ENCODE assay signal across 10 cellular contexts in the genomic region with DNA sequence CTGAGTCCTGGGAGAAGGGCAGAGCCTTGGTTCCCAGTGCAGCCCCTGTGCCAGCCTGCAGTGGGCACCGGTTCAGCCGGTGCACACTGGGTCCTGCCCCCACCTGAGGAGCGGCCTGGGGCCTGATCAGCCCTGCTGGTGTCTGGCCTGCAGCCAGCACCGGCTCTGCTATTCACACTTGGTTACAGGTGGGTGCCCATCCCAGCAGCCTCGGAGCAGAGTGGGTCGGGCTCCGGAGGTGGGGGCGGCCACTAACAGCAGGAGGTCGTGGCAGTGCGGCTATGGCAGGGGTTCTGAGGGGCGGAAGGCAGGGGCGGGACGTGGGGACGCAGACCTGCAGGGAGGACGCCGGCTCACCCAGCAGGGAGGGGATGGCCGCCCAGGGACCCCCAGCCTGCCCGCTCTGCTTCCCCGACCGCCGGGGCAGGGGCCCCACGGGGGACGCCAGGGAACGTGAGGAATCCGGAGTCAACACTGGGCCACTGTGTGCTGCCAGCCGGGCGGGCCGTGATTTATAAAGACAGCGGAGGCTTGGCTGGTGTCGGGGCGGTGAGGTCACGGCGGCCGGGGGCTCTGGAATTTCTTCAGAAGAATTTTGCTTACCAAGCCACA. TPM values are rescaled to one million over a fixed set of nuclear protein-coding genes. Genes with fewer than 3 reads are reported as not detected.
DNase-seq lines count a peak whose midpoint lies in the region; ATAC-seq, FAIRE-seq and TF ChIP-seq lines count a peak whose summit lies in the region.
"Had no signal": no experiment of that assay in that cellular context is flagged by ENCODE, and none has a peak within 500 bp of the region (broad histone marks: within the 10 kb centered on the region; RNA-seq: fewer than 3 reads in every experiment).

No MANE protein-coding gene starts in this region.

- H3K79me2 ChIP-seq in GM12878 (ENCODE audit: control insufficient read depth, insufficient read depth, low read length) = no peaks in the 10 kb centered on the region

- H3K4me3 ChIP-seq in GM12878 = no peak overlapping the region
- no peak overlapping the region for H3K4me3 ChIP-seq in mucosa of descending colon

- no peak overlapping the region for H3K9ac ChIP-seq in GM12878 (ENCODE audit: control insufficient read depth, insufficient read depth, low read length)

- ATAC-seq in GM12878 (peak; percentile 35), mucosa of descending colon (peak; percentile 0), HG03520 (IDR thresholded peaks at IDR 0.05; ENCODE audit: unreplicated experiment) (no peak), HG03159 (IDR thresholded peaks at IDR 0.05; ENCODE audit: unreplicated experiment) (no peak)

- no peak overlapping the region for H2AFZ ChIP-seq in GM12878 (ENCODE audit: control insufficient read depth, low read depth, low read length)

- in situ Hi-C loops in GM12878 (cut with MboI) = no loop called here

- FAIRE-seq in GM12878 (lab: Jason Lieb, UNC) = no peak
- FAIRE-seq: islet of Langerhans had no signal

- CTCF ChIA-PET in GM12878 (lab: Yijun Ruan, JAX) = no interaction called here

- no peak overlapping the region for H3K27ac ChIP-seq in GM12878 (ENCODE audit: control insufficient read depth, insufficient read depth)

- no peak overlapping the region for H3K4me2 ChIP-seq in GM12878 (ENCODE audit: control insufficient read depth, insufficient read depth)

- peaks cover 3 to 5% of the 10 kb centered on the region in 2 experiments; a peak in 3 of 4 replicates for H3K27me3 ChIP-seq in GM12878 (replicated peaks in 1 of 2; ENCODE audit: control insufficient read depth in 2 of 2, insufficient read depth in 2 of 2, low read length in 1 of 2)

- no peak for TF ChIP-seq CTCF in GM12878 (IDR thresholded peaks at IDR 0.05 in 2 of 3, conservative IDR thresholded peaks at IDR 0.05 in 1 of 3; ENCODE audit: control insufficient read depth in 2 of 3, extremely low read depth in 1 of 3, insufficient read depth in 1 of 3, low read depth in 3 of 3, low read length in 3 of 3)
- TF ChIP-seq CTCF in mucosa of descending colon (IDR thresholded peaks at IDR 0.05) = no peak

- H4K20me1 ChIP-seq in GM12878 (ENCODE audit: control insufficient read depth, insufficient read depth) = no peaks in the 10 kb centered on the region; the same call in 1 of the 2 replicates

- DNase-seq in activated gamma-delta T cell treated with Interleukin-2 at 50 U/mL for 16 hours (peak; percentile 31), activated gamma-delta T cell (lab: John Stamatoyannopoulos, UW) (no peak), GM12878 (ENCODE audit: low read depth, low spot score) (no peak), mucosa of descending colon (peak; percentile 44 to 75 (median 67)), HPDE6-E6E7 (ENCODE audit: extremely low spot score) (no peak), GDM1 (lab: John Stamatoyannopoulos, UW) (no peak)
- DNase-seq: NCI-H774 had no signal

- no peak for TF ChIP-seq POLR2A in GM12878 (IDR thresholded peaks at IDR 0.05; ENCODE audit: low read depth, low read length)

- no peak for TF ChIP-seq RAD21 in GM12878 (IDR thresholded peaks at IDR 0.05; ENCODE audit: insufficient read depth, low read depth, low read length)

- no peaks in the 10 kb centered on the region for H3K36me3 ChIP-seq in GM12878 (ENCODE audit: control insufficient read depth in 2 of 2, insufficient read depth in 2 of 2, low read length in 1 of 2)
- no peaks in the 10 kb centered on the region for H3K36me3 ChIP-seq in mucosa of descending colon (ENCODE audit: low read depth)

- RAD21 ChIA-PET in GM12878 (lab: Charles Lee; ENCODE audit: unreplicated experiment) = no interaction called here

- no TSS peak for BruUV-seq in GM12878 (replicated peaks; lab: Mats Ljungman, UMichigan)

- 2% methylated on average over 33 of the region's 34 CpGs for WGBS in GM12878 (ENCODE audit: insufficient coverage, insufficient replicate concordance, low lambda C conversion rate, missing lambda C conversion rate)

- SMC1A ChIA-PET in GM12878 (lab: Charles Lee; ENCODE audit: uncharacterized antibody, unreplicated experiment) = no interaction called here

- no peak for TF ChIP-seq EP300 in GM12878 (IDR thresholded peaks at IDR 0.05; ENCODE audit: borderline replicate concordance in 1 of 2, control insufficient read depth in 1 of 2, low read depth in 2 of 2, low read length in 2 of 2)

- H3K4me1 ChIP-seq in GM12878 (ENCODE audit: control insufficient read depth, insufficient read depth, low read length) (no peaks in the 10 kb centered on the region; the same call in 1 of the 2 replicates), mucosa of descending colon (ENCODE audit: low read depth) (peaks cover 49% of the 10 kb centered on the region)

- intact Hi-C loops in GM12878 (cut with micrococcal nuclease; ENCODE audit: unreplicated experiment) = no loop called here
- intact Hi-C loops in mucosa of descending colon (cut with DNase I, micrococcal nuclease) = no loop called here

- H3K9me3 ChIP-seq in GM12878 (replicated peaks; ENCODE audit: control insufficient read depth, insufficient read depth, low read length) (no peaks in the 10 kb centered on the region), mucosa of descending colon (no peaks in the 10 kb centered on the region)

- POLR2A ChIA-PET in GM12878 (lab: Charles Lee) = no interaction called here

TF ChIP-seq in GM12878, 131 proteins besides CTCF, POLR2A, EP300 and RAD21:
- TF ChIP-seq SUPT20H (IDR thresholded peaks at IDR 0.05; ENCODE audit: borderline replicate concordance, control insufficient read depth, low read depth, low read length) = no peak
- no peak for TF ChIP-seq SPI1 (IDR thresholded peaks at IDR 0.05; ENCODE audit: borderline replicate concordance, insufficient read depth, low read depth, low read length)
- no peak for TF ChIP-seq CBX5 (IDR thresholded peaks at IDR 0.05; ENCODE audit: low read depth)
- no peak for TF ChIP-seq WRNIP1 (IDR thresholded peaks at IDR 0.05; ENCODE audit: borderline replicate concordance, low read depth, low read length)
- TF ChIP-seq PAX8 (IDR thresholded peaks at IDR 0.05) = no peak
- TF ChIP-seq GATAD2B (conservative IDR thresholded peaks at IDR 0.05; ENCODE audit: low read depth) = no peak
- no peak for TF ChIP-seq MXI1 (IDR thresholded peaks at IDR 0.05; ENCODE audit: low read depth, low read length)
- TF ChIP-seq HDGF (IDR thresholded peaks at IDR 0.05) = no peak
- no peak for TF ChIP-seq TCF3 (IDR thresholded peaks at IDR 0.05; ENCODE audit: borderline replicate concordance, insufficient read depth, low read depth, low read length)
- TF ChIP-seq, protein P1, sequence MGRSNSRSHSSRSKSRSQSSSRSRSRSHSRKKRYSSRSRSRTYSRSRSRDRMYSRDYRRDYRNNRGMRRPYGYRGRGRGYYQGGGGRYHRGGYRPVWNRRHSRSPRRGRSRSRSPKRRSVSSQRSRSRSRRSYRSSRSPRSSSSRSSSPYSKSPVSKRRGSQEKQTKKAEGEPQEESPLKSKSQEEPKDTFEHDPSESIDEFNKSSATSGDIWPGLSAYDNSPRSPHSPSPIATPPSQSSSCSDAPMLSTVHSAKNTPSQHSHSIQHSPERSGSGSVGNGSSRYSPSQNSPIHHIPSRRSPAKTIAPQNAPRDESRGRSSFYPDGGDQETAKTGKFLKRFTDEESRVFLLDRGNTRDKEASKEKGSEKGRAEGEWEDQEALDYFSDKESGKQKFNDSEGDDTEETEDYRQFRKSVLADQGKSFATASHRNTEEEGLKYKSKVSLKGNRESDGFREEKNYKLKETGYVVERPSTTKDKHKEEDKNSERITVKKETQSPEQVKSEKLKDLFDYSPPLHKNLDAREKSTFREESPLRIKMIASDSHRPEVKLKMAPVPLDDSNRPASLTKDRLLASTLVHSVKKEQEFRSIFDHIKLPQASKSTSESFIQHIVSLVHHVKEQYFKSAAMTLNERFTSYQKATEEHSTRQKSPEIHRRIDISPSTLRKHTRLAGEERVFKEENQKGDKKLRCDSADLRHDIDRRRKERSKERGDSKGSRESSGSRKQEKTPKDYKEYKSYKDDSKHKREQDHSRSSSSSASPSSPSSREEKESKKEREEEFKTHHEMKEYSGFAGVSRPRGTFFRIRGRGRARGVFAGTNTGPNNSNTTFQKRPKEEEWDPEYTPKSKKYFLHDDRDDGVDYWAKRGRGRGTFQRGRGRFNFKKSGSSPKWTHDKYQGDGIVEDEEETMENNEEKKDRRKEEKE (IDR thresholded peaks at IDR 0.05) = no peak
- TF ChIP-seq, protein P2, sequence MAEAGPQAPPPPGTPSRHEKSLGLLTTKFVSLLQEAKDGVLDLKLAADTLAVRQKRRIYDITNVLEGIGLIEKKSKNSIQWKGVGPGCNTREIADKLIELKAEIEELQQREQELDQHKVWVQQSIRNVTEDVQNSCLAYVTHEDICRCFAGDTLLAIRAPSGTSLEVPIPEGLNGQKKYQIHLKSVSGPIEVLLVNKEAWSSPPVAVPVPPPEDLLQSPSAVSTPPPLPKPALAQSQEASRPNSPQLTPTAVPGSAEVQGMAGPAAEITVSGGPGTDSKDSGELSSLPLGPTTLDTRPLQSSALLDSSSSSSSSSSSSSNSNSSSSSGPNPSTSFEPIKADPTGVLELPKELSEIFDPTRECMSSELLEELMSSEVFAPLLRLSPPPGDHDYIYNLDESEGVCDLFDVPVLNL (IDR thresholded peaks at IDR 0.05; ENCODE audit: low read depth, low read length) = no peak
- TF ChIP-seq MEF2B (IDR thresholded peaks at IDR 0.05; ENCODE audit: partially characterized antibody, poor library complexity, severe bottlenecking) = no peak
TF ChIP-seq in GM12878: peak in this region for 0.

RNA-seq across cellular contexts. Expression of a gene that starts 20.3 kb away (rescaled TPM):
- total RNA-seq in GM12878 (2013; cell fraction: nucleolus; rRNA removed) = 0.58 and 0.81 TPM in 2 replicates
- 2.5 and 3.7 TPM in 2 replicates for total RNA-seq in GM12878 (2014; rRNA removed)
- total RNA-seq in GM12878 (2014; rRNA removed; fragmentation: Illumina TruSeq; extraction: Trizol) = 0.69 and 0.72 TPM in 2 replicates
- total RNA-seq in GM12878 (2021) = 3.5 TPM in 2 replicates
- polyA plus RNA-seq in GM12878 (2011; ENCODE audit: low read depth) = 0.91 TPM
- polyA plus RNA-seq in GM12878 (2011; rRNA removed) = 0.19 and 0.20 TPM in 2 replicates
- 1.5 and 2.0 TPM in 2 replicates for polyA plus RNA-seq in GM12878 (2011; cell fraction: cytosol; rRNA removed)
- 1.3 and 1.4 TPM in 2 replicates for polyA plus RNA-seq in GM12878 (2011; cell fraction: nucleus; rRNA removed)
- 3.2 and 3.4 TPM in 2 replicates for polyA plus RNA-seq in GM12878 (2012)
- polyA plus RNA-seq in GM12878 (2014; fragmentation: Illumina TruSeq; extraction: Trizol) = 0.25 TPM in 1 of 2 replicates, not detected in the other
- under 1 TPM; 0.05 TPM for polyA plus RNA-seq in GM12878 (2014; fragmentation: Nextera tagmentation; extraction: Ambion mirVana)
- 2.2 and 2.7 TPM in 2 replicates for polyA plus RNA-seq in GM12878 (2014; rRNA removed)
- polyA plus RNA-seq in GM12878 (2016; fragmentation: Nextera tagmentation; extraction: Ambion mirVana) = not detected
- polyA minus RNA-seq in GM12878 (2011; rRNA and poly(A)+ RNA removed) = 0.88 and 1.3 TPM in 2 replicates
- 1.2 and 2.6 TPM in 2 replicates for polyA minus RNA-seq in GM12878 (2011; cell fraction: cytosol; rRNA and poly(A)+ RNA removed)
- 0.24 and 1.6 TPM in 2 replicates for polyA minus RNA-seq in GM12878 (2011; cell fraction: nucleus; rRNA and poly(A)+ RNA removed)
- total RNA-seq in mucosa of descending colon = 100 to 1,000 TPM in 2 of 3 donors, 10 to 100 TPM in 1; 78.6 to 134 (median 116) TPM

Comparison
In these comparisons a context has a peak if more than half of its experiments do, and no peak if none do; other contexts are left out.
1. DNase-seq: peak in activated gamma-delta T cell treated with Interleukin-2 at 50 U/mL for 16 hours (single experiment) and mucosa of descending colon (3 of 3); none in activated gamma-delta T cell (single experiment), GM12878 (single experiment), HPDE6-E6E7 (single experiment) and GDM1 (single experiment).
2. ATAC-seq: peak in GM12878 (single experiment) and mucosa of descending colon (single experiment); none in HG03520 (single experiment) and HG03159 (single experiment).
3. RNA of a gene that starts 20.3 kb away (total RNA-seq): 78.6 to 134 TPM in mucosa of descending colon; 0.58 to 3.7 TPM in GM12878; every median in the first group is over 10 times any median in the second.